8 cellular contexts compared by ENCODE assay signal in the genomic region with DNA sequence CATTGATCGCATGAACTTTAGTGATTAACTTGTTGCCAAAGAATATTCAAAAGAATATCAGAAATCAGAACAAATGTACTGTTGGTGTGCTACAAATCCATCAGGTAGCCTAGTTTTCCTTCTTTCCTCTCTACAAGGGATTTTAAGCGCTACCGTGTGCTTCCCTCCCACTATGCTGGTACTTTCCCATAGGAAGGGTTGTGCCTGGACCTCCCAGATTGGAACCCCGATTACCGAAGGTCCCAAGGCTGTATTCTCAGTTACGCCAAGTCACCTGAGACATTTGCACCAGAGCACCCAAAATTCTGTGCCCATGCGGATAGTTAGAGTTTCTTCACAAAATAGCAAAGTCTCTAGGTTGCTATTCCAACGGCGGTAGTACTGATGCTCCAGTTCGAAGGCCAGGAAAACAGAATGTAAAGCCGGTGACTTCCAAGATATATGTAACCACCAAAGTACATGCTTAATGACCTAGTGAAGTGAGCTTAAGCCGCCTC. TPM values are rescaled to one million over a fixed set of nuclear protein-coding genes. Genes with fewer than 3 reads are reported as not detected.
DNase-seq lines count a peak whose midpoint lies in the region; ATAC-seq and TF ChIP-seq lines count a peak whose summit lies in the region.

No MANE protein-coding gene starts in this region.

- peak; percentile 1 for ATAC-seq in GM21360 (IDR thresholded peaks at IDR 0.05; ENCODE audit: unreplicated experiment)

- H3K4me1 ChIP-seq in Peyer's patch (peaks cover 0 to 14% (median 0%) of the 10 kb centered on the region in 4 donors), esophagus squamous epithelium (peaks cover 7 to 33% (median 12%) of the 10 kb centered on the region in 3 donors), prostate gland (replicated peaks) (no peaks in the 10 kb centered on the region)

- H3K36me3 ChIP-seq in Peyer's patch (peaks cover 0 to 8% (median 0%) of the 10 kb centered on the region in 3 donors), esophagus squamous epithelium (peaks cover 0 to 18% (median 1%) of the 10 kb centered on the region in 3 donors), prostate gland (no peaks in the 10 kb centered on the region)

- DNase-seq in AG04450 (ENCODE audit: low read depth, low spot score) (no peak), Peyer's patch (no peak), esophagus squamous epithelium (lab: John Stamatoyannopoulos, UW) (no peak), prostate gland (ENCODE audit: low spot score) (no peak), HK-2 (ENCODE audit: unreplicated experiment) (no peak), pons (ENCODE audit: low spot score) (no peak)
- DNase-seq in activated CD4-positive, alpha-beta T cell treated with anti-CD3 and anti-CD28 coated beads for 1 hour, result no peak

- POLR2A ChIA-PET in AG04450 (lab: Yijun Ruan, JAX), result interaction anchor here (0.6 to 1.7 kb wide), 7 partner anchors 122 to 244 kb away, joined by 3 to 10 read pairs (median 4); a partner anchor contains a TSS

- H3K27me3 ChIP-seq in AG04450 (ENCODE audit: control insufficient read depth, insufficient read depth, low read length), result peaks cover 3% of the 10 kb centered on the region
- H3K27me3 ChIP-seq in Peyer's patch, result no peaks in the 10 kb centered on the region
- H3K27me3 ChIP-seq in esophagus squamous epithelium, result peaks cover 0 to 7% (median 0%) of the 10 kb centered on the region in 4 donors
- H3K27me3 ChIP-seq in prostate gland (replicated peaks; ENCODE audit: insufficient read depth), result no peaks in the 10 kb centered on the region

- H3K27ac ChIP-seq in AG04450 (ENCODE audit: low read depth, low read length), result no peak overlapping the region
- peak overlapping the region; percentile 82 to 93 (median 90) for H3K27ac ChIP-seq in Peyer's patch
- H3K27ac ChIP-seq in esophagus squamous epithelium, result peak overlapping the region; percentile 89 to 97 (median 96)
- peak overlapping the region; percentile 82 to 92 for H3K27ac ChIP-seq in prostate gland

- no peak for TF ChIP-seq CTCF in AG04450 (IDR thresholded peaks at IDR 0.05; ENCODE audit: low read depth, low read length)
- no peak for TF ChIP-seq CTCF in Peyer's patch (IDR thresholded peaks at IDR 0.05)
- TF ChIP-seq CTCF in esophagus squamous epithelium (IDR thresholded peaks at IDR 0.05), result no peak
- TF ChIP-seq CTCF in prostate gland (IDR thresholded peaks at IDR 0.05), result no peak

- intact Hi-C loops in esophagus squamous epithelium (cut with DNase I), result no loop called here
- intact Hi-C loops in prostate gland (cut with DNase I), result loop anchor here (2.0 to 5.0 kb wide), 4 partner anchors 23 to 234 kb away; a partner anchor contains a TSS

- H3K4me3 ChIP-seq in AG04450 (ENCODE audit: low read depth, low read length) (peak overlapping the region; percentile 87), Peyer's patch (peak overlapping the region; percentile 74 to 94 (median 88)), esophagus squamous epithelium (peak overlapping the region; percentile 58 to 98 (median 91)), prostate gland (peak overlapping the region; percentile 88 to 94)

- H3K9me3 ChIP-seq in AG04450 (ENCODE audit: control insufficient read depth, insufficient read depth, low read length) (no peaks in the 10 kb centered on the region; the same call in 1 of the 2 replicates), Peyer's patch (no peaks in the 10 kb centered on the region), esophagus squamous epithelium (no peaks in the 10 kb centered on the region), prostate gland (no peaks in the 10 kb centered on the region)

- 3 to 7% methylated on average over 11 to 12 of the region's 12 CpGs for WGBS in esophagus squamous epithelium, 2 donors
- 5% methylated on average over 12 of the region's 12 CpGs for WGBS in prostate gland

- CTCF ChIA-PET in AG04450 (lab: Charles Lee), result interaction anchor here (0.6 to 11.2 kb wide), 12 partner anchors 16 to 284 kb away, joined by 3 to 202 read pairs (median 6); no protein-coding TSS in a partner anchor

- TF ChIP-seq POLR2A in Peyer's patch (IDR thresholded peaks at IDR 0.05) (no peak), esophagus squamous epithelium (IDR thresholded peaks at IDR 0.05) (no peak), prostate gland (IDR thresholded peaks at IDR 0.05) (no peak)

RNA-seq across cellular contexts. Expression of a gene that starts 23.4 kb away (rescaled TPM):
- 0.07 and 0.10 TPM in 2 replicates for polyA plus RNA-seq in AG04450 (2011; rRNA removed)
- polyA minus RNA-seq in AG04450 (2011; rRNA and poly(A)+ RNA removed), result 0.52 and 0.55 TPM in 2 replicates
- total RNA-seq in Peyer's patch (100 to 1,000 TPM; 112 to 196 (median 168) TPM), esophagus squamous epithelium (10 to 100 TPM; 11.1 to 20.7 (median 16.7) TPM), prostate gland (100 to 1,000 TPM in 1 of 2 donors, 10 to 100 TPM in 1; 12.9 to 254 TPM)
